1 cellular context compared by ENCODE assay signal in the genomic region with DNA sequence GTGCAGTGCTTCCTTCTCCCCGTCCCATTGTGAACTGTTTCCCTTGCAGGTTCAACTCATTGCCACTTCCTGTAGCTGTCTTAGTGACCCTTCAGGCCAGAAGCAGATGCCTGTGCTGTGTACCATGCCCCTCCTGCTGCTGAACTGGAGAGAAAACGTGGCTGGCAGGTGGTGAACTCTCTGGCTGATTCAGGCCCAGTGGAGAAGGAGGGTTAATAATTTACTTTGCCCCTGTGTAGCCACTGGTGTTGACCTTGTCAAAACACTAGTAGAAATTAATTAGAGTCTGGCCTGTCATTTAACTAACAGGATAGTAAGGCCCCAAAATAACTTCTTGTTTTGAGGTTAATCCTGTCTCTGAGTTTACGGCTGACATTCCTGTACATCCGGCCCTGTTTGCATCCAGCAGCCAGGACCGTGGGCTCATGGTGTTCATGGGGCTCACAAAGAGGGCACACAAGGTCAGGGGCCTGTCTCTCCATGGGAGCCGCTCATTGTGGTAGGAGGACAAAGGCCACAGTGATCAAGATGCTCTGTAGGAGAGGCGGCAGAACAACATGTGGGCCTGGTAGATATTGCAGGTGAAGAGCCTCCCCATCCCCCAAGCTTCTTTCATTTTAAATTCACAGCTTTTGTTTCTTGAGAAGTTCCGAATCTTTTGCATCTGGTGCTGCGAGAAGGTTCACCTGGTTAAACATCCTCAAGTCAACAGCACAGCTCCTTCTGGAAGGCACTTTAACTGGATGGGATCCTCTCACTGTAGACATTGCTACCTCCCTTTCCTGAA.
TF ChIP-seq lines count a peak whose summit lies in the region.

No MANE protein-coding gene starts in this region.

TF ChIP-seq in HepG2, 621 proteins besides CTCF, POLR2A, EP300 and RAD21 (continued from another document and continues in another):
- TF ChIP-seq, protein P1, sequence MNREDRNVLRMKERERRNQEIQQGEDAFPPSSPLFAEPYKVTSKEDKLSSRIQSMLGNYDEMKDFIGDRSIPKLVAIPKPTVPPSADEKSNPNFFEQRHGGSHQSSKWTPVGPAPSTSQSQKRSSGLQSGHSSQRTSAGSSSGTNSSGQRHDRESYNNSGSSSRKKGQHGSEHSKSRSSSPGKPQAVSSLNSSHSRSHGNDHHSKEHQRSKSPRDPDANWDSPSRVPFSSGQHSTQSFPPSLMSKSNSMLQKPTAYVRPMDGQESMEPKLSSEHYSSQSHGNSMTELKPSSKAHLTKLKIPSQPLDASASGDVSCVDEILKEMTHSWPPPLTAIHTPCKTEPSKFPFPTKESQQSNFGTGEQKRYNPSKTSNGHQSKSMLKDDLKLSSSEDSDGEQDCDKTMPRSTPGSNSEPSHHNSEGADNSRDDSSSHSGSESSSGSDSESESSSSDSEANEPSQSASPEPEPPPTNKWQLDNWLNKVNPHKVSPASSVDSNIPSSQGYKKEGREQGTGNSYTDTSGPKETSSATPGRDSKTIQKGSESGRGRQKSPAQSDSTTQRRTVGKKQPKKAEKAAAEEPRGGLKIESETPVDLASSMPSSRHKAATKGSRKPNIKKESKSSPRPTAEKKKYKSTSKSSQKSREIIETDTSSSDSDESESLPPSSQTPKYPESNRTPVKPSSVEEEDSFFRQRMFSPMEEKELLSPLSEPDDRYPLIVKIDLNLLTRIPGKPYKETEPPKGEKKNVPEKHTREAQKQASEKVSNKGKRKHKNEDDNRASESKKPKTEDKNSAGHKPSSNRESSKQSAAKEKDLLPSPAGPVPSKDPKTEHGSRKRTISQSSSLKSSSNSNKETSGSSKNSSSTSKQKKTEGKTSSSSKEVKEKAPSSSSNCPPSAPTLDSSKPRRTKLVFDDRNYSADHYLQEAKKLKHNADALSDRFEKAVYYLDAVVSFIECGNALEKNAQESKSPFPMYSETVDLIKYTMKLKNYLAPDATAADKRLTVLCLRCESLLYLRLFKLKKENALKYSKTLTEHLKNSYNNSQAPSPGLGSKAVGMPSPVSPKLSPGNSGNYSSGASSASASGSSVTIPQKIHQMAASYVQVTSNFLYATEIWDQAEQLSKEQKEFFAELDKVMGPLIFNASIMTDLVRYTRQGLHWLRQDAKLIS (CRISPR knock-in tag; IDR thresholded peaks at IDR 0.05): no peak
- TF ChIP-seq TGIF2 (CRISPR knock-in tag; IDR thresholded peaks at IDR 0.05) (peak; percentile 61; the same call in 1 of the 2 replicates), HCFC1 (IDR thresholded peaks at IDR 0.05; ENCODE audit: low read depth, low read length) (no peak; the same call in 1 of the 2 replicates), HES4 (CRISPR knock-in tag; IDR thresholded peaks at IDR 0.05; ENCODE audit: borderline replicate concordance) (peak; percentile 75; the same call in 1 of the 2 replicates), SNAI1 (CRISPR knock-in tag; IDR thresholded peaks at IDR 0.05; ENCODE audit: borderline replicate concordance) (peak; percentile 85; the same call in 1 of the 2 replicates), XRCC5 (optimal IDR thresholded peaks at IDR 0.05; ENCODE audit: low read length) (peak; percentile 58), CENPBD1 (CRISPR knock-in tag; IDR thresholded peaks at IDR 0.05; ENCODE audit: borderline replicate concordance, low read depth) (no peak), PCBP1 (IDR thresholded peaks at IDR 0.05; ENCODE audit: borderline replicate concordance, low read depth, low read length) (no peak), PAF1 (CRISPR knock-in tag; IDR thresholded peaks at IDR 0.05) (no peak), EHMT2 (IDR thresholded peaks at IDR 0.05; ENCODE audit: borderline replicate concordance, low read depth, low read length) (no peak; the same call in 1 of the 2 replicates), YEATS4 (CRISPR knock-in tag; IDR thresholded peaks at IDR 0.05; ENCODE audit: borderline replicate concordance) (peak; percentile 85), PRDM15 (CRISPR knock-in tag; IDR thresholded peaks at IDR 0.05) (peak; percentile 76; the same call in 1 of the 2 replicates), ZNF160 (CRISPR knock-in tag; IDR thresholded peaks at IDR 0.05) (peak; percentile 78; the same call in 1 of the 2 replicates), HMG20A (CRISPR knock-in tag; IDR thresholded peaks at IDR 0.05; ENCODE audit: borderline replicate concordance) (peak; percentile 62; the same call in 1 of the 2 replicates), MZF1 (CRISPR knock-in tag; IDR thresholded peaks at IDR 0.05; ENCODE audit: borderline replicate concordance) (no peak), ZNF18 (CRISPR knock-in tag; IDR thresholded peaks at IDR 0.05; ENCODE audit: insufficient replicate concordance) (peak; percentile 86), ZNF607 (CRISPR knock-in tag; IDR thresholded peaks at IDR 0.05; ENCODE audit: borderline replicate concordance) (peak; percentile 80; the same call in 1 of the 2 replicates), FOXP1 (IDR thresholded peaks at IDR 0.05) (no peak), FOXP1 (CRISPR knock-in tag; IDR thresholded peaks at IDR 0.05) (peak; percentile 69; the same call in 1 of the 2 replicates), PAXIP1 (CRISPR knock-in tag; conservative IDR thresholded peaks at IDR 0.05) (peak; percentile 99), HMGA1 (CRISPR knock-in tag; conservative IDR thresholded peaks at IDR 0.05) (no peak), ZNF367 (CRISPR knock-in tag; IDR thresholded peaks at IDR 0.05; ENCODE audit: borderline replicate concordance) (no peak), MYC (CRISPR knock-in tag; IDR thresholded peaks at IDR 0.05; ENCODE audit: borderline replicate concordance) (peak; percentile 95)
- TF ChIP-seq, protein P2, sequence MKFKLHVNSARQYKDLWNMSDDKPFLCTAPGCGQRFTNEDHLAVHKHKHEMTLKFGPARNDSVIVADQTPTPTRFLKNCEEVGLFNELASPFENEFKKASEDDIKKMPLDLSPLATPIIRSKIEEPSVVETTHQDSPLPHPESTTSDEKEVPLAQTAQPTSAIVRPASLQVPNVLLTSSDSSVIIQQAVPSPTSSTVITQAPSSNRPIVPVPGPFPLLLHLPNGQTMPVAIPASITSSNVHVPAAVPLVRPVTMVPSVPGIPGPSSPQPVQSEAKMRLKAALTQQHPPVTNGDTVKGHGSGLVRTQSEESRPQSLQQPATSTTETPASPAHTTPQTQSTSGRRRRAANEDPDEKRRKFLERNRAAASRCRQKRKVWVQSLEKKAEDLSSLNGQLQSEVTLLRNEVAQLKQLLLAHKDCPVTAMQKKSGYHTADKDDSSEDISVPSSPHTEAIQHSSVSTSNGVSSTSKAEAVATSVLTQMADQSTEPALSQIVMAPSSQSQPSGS (CRISPR knock-in tag; IDR thresholded peaks at IDR 0.05): peak; percentile 46; the same call in 1 of the 2 replicates
- TF ChIP-seq, protein P3, sequence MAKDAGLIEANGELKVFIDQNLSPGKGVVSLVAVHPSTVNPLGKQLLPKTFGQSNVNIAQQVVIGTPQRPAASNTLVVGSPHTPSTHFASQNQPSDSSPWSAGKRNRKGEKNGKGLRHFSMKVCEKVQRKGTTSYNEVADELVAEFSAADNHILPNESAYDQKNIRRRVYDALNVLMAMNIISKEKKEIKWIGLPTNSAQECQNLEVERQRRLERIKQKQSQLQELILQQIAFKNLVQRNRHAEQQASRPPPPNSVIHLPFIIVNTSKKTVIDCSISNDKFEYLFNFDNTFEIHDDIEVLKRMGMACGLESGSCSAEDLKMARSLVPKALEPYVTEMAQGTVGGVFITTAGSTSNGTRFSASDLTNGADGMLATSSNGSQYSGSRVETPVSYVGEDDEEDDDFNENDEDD (CRISPR knock-in tag; IDR thresholded peaks at IDR 0.05; ENCODE audit: borderline replicate concordance): peak; percentile 80; the same call in 1 of the 2 replicates
- TF ChIP-seq, protein P4, sequence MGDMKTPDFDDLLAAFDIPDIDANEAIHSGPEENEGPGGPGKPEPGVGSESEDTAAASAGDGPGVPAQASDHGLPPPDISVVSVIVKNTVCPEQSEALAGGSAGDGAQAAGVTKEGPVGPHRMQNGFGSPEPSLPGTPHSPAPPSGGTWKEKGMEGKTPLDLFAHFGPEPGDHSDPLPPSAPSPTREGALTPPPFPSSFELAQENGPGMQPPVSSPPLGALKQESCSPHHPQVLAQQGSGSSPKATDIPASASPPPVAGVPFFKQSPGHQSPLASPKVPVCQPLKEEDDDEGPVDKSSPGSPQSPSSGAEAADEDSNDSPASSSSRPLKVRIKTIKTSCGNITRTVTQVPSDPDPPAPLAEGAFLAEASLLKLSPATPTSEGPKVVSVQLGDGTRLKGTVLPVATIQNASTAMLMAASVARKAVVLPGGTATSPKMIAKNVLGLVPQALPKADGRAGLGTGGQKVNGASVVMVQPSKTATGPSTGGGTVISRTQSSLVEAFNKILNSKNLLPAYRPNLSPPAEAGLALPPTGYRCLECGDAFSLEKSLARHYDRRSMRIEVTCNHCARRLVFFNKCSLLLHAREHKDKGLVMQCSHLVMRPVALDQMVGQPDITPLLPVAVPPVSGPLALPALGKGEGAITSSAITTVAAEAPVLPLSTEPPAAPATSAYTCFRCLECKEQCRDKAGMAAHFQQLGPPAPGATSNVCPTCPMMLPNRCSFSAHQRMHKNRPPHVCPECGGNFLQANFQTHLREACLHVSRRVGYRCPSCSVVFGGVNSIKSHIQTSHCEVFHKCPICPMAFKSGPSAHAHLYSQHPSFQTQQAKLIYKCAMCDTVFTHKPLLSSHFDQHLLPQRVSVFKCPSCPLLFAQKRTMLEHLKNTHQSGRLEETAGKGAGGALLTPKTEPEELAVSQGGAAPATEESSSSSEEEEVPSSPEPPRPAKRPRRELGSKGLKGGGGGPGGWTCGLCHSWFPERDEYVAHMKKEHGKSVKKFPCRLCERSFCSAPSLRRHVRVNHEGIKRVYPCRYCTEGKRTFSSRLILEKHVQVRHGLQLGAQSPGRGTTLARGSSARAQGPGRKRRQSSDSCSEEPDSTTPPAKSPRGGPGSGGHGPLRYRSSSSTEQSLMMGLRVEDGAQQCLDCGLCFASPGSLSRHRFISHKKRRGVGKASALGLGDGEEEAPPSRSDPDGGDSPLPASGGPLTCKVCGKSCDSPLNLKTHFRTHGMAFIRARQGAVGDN (CRISPR knock-in tag; IDR thresholded peaks at IDR 0.05): peak; percentile 99
